Comparison of ENCODE assay signal across 1 cellular context in the genomic region with DNA sequence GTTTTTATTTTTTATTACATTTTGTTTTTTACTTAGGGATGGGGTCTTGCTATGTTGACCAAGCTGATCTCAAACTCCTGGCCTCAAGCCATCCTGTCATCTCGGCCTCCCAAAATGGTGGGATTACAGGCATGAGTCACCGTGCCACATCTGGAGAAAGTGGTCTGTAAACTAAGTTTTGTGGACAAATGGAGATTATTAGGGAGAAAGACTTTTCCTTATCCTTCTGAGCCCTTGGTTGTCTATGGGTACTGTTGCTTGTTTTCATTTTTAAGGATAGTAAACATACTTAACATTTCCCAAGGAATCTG.
TF ChIP-seq lines count a peak whose summit lies in the region.

No MANE protein-coding gene starts in this region.

TF ChIP-seq in endothelial cell of umbilical vein, 7 proteins besides CTCF, POLR2A, EP300 and RAD21:
- TF ChIP-seq EZH2 (IDR thresholded peaks at IDR 0.05; ENCODE audit: borderline replicate concordance, low read depth, low read length, severe bottlenecking) = no peak
- no peak for TF ChIP-seq FOS (IDR thresholded peaks at IDR 0.05; ENCODE audit: borderline replicate concordance, insufficient read depth, low read length)
- no peak for TF ChIP-seq JUN (IDR thresholded peaks at IDR 0.05; ENCODE audit: borderline replicate concordance, insufficient read depth, insufficient read length, low read depth)
- TF ChIP-seq, protein P1, sequence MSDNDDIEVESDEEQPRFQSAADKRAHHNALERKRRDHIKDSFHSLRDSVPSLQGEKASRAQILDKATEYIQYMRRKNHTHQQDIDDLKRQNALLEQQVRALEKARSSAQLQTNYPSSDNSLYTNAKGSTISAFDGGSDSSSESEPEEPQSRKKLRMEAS (IDR thresholded peaks at IDR 0.05; ENCODE audit: insufficient read depth, insufficient read length) = no peak
- no peak for TF ChIP-seq MYC (IDR thresholded peaks at IDR 0.05; ENCODE audit: low read depth, low read length)
- TF ChIP-seq GATA2 (IDR thresholded peaks at IDR 0.05; ENCODE audit: insufficient read depth, insufficient read length, low read depth, low read length) = no peak
- no peak for TF ChIP-seq POLR2AphosphoS5 (IDR thresholded peaks at IDR 0.05; ENCODE audit: insufficient read depth, low read depth, low read length)
